Comparison of ENCODE assay signal across 27 cellular contexts in genomic region chr10:32888161-32888927, GRCh38.
"Had no signal": no experiment of that assay in that cellular context is flagged by ENCODE, and none has a peak within 500 bp of the region (broad histone marks: within the 10 kb centered on the region; RNA-seq: fewer than 3 reads in every experiment).

No MANE protein-coding gene starts in this region.

- H3K4me3 Mint-ChIP-seq: memory B cell; naive B cell; nephron; neural progenitor cell; stimulated activated naive CD8-positive, alpha-beta T cell treated with anti-CD3 and anti-CD28 coated beads, Interleukin-15, amount 100 ng/mL, for 72 hours had no signal

- H3K36me3 ChIP-seq: esophagus squamous epithelium, neural progenitor cell, ovary, suprapubic skin, transverse colon had no signal

- H3K9me3 Mint-ChIP-seq: memory B cell; naive B cell; nephron; neural progenitor cell; stimulated activated naive CD8-positive, alpha-beta T cell treated with anti-CD3 and anti-CD28 coated beads, Interleukin-15, amount 100 ng/mL, for 72 hours had no signal

- H3K27me3 ChIP-seq: esophagus squamous epithelium, neural progenitor cell, ovary, suprapubic skin, transverse colon had no signal

- H3K27ac Mint-ChIP-seq: memory B cell; naive B cell; nephron; neural progenitor cell; stimulated activated naive CD8-positive, alpha-beta T cell treated with anti-CD3 and anti-CD28 coated beads, Interleukin-15, amount 100 ng/mL, for 72 hours had no signal

- H3K27me3 Mint-ChIP-seq: memory B cell; naive B cell; stimulated activated naive CD8-positive, alpha-beta T cell treated with anti-CD3 and anti-CD28 coated beads, Interleukin-15, amount 100 ng/mL, for 72 hours had no signal

- H3K4me3 ChIP-seq: coronary artery, esophagus squamous epithelium, lung, mucosa of descending colon, neural progenitor cell, ovary, psoas muscle, smooth muscle cell, suprapubic skin, transverse colon had no signal

- H3K4me1 Mint-ChIP-seq: nephron, neural progenitor cell had no signal

- ATAC-seq: left lobe of liver, mucosa of descending colon, psoas muscle, sciatic nerve had no signal

- H3K4me1 ChIP-seq: psoas muscle, suprapubic skin, transverse colon had no signal

- H3K4me2 ChIP-seq: neural progenitor cell, smooth muscle cell had no signal

- H2AFZ ChIP-seq: neural progenitor cell had no signal

- DNase-seq: dermis blood vessel endothelial cell; effector memory CD4-positive, alpha-beta T cell; erythroblast; esophagus squamous epithelium; foreskin melanocyte; glutamatergic neuron; mucosa of descending colon; naive B cell; ovary; psoas muscle; retina; stimulated activated CD4-positive, alpha-beta T cell treated with anti-CD3 and anti-CD28 coated beads, Interleukin-12 subunit alpha, Interleukin-12 subunit beta, amount 100 ng/mL, for 4 hours; stimulated activated CD4-positive, alpha-beta T cell treated with anti-CD3 and anti-CD28 coated beads, Interleukin-1b, Interleukin-23, amount 100 ng/mL, for 48 hours; stimulated activated CD4-positive, alpha-beta T cell treated with anti-CD3 and anti-CD28 coated beads, Interleukin-4, amount 100 ng/mL, for 1 hour; stimulated activated CD8-positive, alpha-beta memory T cell treated with anti-CD3 and anti-CD28 coated beads, Interleukin-4, amount 100 ng/mL, for 48 hours; stimulated activated naive CD4-positive, alpha-beta T cell; stimulated activated naive CD8-positive, alpha-beta T cell treated with anti-CD3 and anti-CD28 coated beads, Interleukin-15, amount 100 ng/mL, for 72 hours; transverse colon had no signal

- H3K27ac ChIP-seq: coronary artery, esophagus squamous epithelium, neural progenitor cell, ovary, psoas muscle, suprapubic skin, transverse colon had no signal

- H3K36me3 Mint-ChIP-seq: memory B cell, naive B cell, neural progenitor cell had no signal

- H3K9ac ChIP-seq: neural progenitor cell had no signal

- H3K9me3 ChIP-seq: esophagus squamous epithelium, mucosa of descending colon, ovary, psoas muscle, suprapubic skin, transverse colon had no signal
